Comparison of ENCODE assay signal across 8 cellular contexts in the genomic region with DNA sequence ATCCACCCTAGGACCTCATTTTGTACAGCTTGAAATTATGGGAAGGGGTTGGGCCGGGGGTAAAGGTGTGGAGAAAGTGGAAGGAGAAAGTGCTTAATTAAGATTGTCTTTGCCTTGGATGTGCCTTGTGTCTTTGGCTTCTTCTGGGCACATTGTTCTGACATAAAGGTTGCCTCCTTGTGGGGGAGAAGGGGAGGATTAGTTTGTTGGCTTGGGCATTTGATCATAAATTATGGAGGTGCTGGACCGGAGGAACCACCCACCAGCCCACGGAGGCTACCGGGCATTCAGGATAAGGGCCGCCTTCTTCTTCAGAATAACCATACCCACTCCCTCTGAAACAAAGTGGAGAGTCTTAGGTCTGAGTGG. TPM values are rescaled to one million over a fixed set of nuclear protein-coding genes. Genes with fewer than 3 reads are reported as not detected.
DNase-seq lines count a peak whose midpoint lies in the region; ATAC-seq and TF ChIP-seq lines count a peak whose summit lies in the region.

No MANE protein-coding gene starts in this region.

- ATAC-seq in Right ventricle myocardium superior (ENCODE audit: poor library complexity) (no peak), lung (ENCODE audit: insufficient read depth, low FRiP score) (no peak)
- no peak for ATAC-seq in central memory CD8-positive, alpha-beta T cell (replicated peaks; ENCODE audit: extremely low read depth, poor library complexity, severe bottlenecking)

- WGBS in lung, 2 donors: 5 to 7% methylated on average over 5 of the region's 5 CpGs

- H3K9me3 Mint-ChIP-seq in central memory CD8-positive, alpha-beta T cell: no peaks in the 10 kb centered on the region
- no peaks in the 10 kb centered on the region for H3K9me3 Mint-ChIP-seq in type B pancreatic cell

- peak overlapping the region; percentile 89 for H3K27ac Mint-ChIP-seq in central memory CD8-positive, alpha-beta T cell (ENCODE audit: low read depth)
- H3K27ac Mint-ChIP-seq in type B pancreatic cell: peak overlapping the region; percentile 96

- peak overlapping the region; percentile 97 for H3K4me3 Mint-ChIP-seq in central memory CD8-positive, alpha-beta T cell
- peak overlapping the region; percentile 96 for H3K4me3 Mint-ChIP-seq in type B pancreatic cell

- peak overlapping the region; percentile 98 for H3K9ac ChIP-seq in OCI-LY1 (ENCODE audit: low read length)

- H3K4me3 ChIP-seq in cardiac muscle cell (peak overlapping the region; percentile 67), OCI-LY1 (ENCODE audit: low read depth, low read length, poor library complexity, severe bottlenecking) (peak overlapping the region; percentile 100), lung (peak overlapping the region; percentile 91)

- intact Hi-C loops in Right ventricle myocardium superior (cut with DNase I): no loop called here

- no peaks in the 10 kb centered on the region for H3K9me2 ChIP-seq in OCI-LY1 (ENCODE audit: low read depth, low read length)

- peaks cover 34% of the 10 kb centered on the region for H3K36me3 Mint-ChIP-seq in central memory CD8-positive, alpha-beta T cell (ENCODE audit: insufficient read depth)
- peaks cover 17% of the 10 kb centered on the region for H3K36me3 Mint-ChIP-seq in type B pancreatic cell

- H3K27me3 ChIP-seq in cardiac muscle cell: no peaks in the 10 kb centered on the region
- H3K27me3 ChIP-seq in OCI-LY1 (ENCODE audit: insufficient read depth, low read length): no peaks in the 10 kb centered on the region
- H3K27me3 ChIP-seq in lung (ENCODE audit: control insufficient read depth, insufficient read depth): no peaks in the 10 kb centered on the region

- TF ChIP-seq CTCF in cardiac muscle cell (IDR thresholded peaks at IDR 0.05; ENCODE audit: low read depth, low read length): peak; percentile 31
- TF ChIP-seq CTCF in OCI-LY1 (IDR thresholded peaks at IDR 0.05; ENCODE audit: low read length): no peak
- no peak for TF ChIP-seq CTCF in lung (IDR thresholded peaks at IDR 0.05; ENCODE audit: control extremely low read depth, extremely low read depth)
- peak; percentile 49 for TF ChIP-seq CTCF in type B pancreatic cell (conservative IDR thresholded peaks at IDR 0.05)

- peaks cover 41% of the 10 kb centered on the region for H3K4me1 Mint-ChIP-seq in central memory CD8-positive, alpha-beta T cell
- H3K4me1 Mint-ChIP-seq in type B pancreatic cell (ENCODE audit: unreplicated experiment): peaks cover 24% of the 10 kb centered on the region

- H4K20me1 ChIP-seq in OCI-LY1 (ENCODE audit: insufficient read depth, low read length): peaks cover 3% of the 10 kb centered on the region; the same call in 1 of the 2 replicates

- H3K27me3 Mint-ChIP-seq in central memory CD8-positive, alpha-beta T cell: peaks cover 17% of the 10 kb centered on the region
- H3K27me3 Mint-ChIP-seq in type B pancreatic cell: peaks cover 13% of the 10 kb centered on the region

- H3K27ac ChIP-seq in cardiac muscle cell (peak overlapping the region; percentile 86), OCI-LY1 (ENCODE audit: low read depth, low read length, poor library complexity, severe bottlenecking) (peak overlapping the region; percentile 78), lung (ENCODE audit: low read depth in 1 of 2, low read length in 1 of 2) (peak overlapping the region; percentile 72 to 92)

- H2AFZ ChIP-seq in OCI-LY1 (ENCODE audit: low read length): no peak overlapping the region

- H3K4me2 ChIP-seq in OCI-LY1 (ENCODE audit: low read length): peak overlapping the region; percentile 99

- H3K36me3 ChIP-seq in cardiac muscle cell (peaks cover 5% of the 10 kb centered on the region), OCI-LY1 (ENCODE audit: insufficient read depth, low read length) (peaks cover 44% of the 10 kb centered on the region), lung (ENCODE audit: control insufficient read depth in 2 of 2, insufficient read depth in 2 of 2, low read length in 2 of 2) (peaks cover 5% of the 10 kb centered on the region in 2 donors)

- H3K4me1 ChIP-seq in cardiac muscle cell (ENCODE audit: low read depth) (peaks cover 12% of the 10 kb centered on the region), OCI-LY1 (ENCODE audit: insufficient read depth, low read length, severe bottlenecking) (peaks cover 42% of the 10 kb centered on the region), lung (ENCODE audit: control insufficient read depth in 2 of 2, insufficient read depth in 2 of 2, low read length in 2 of 2) (peaks cover 5 to 6% of the 10 kb centered on the region in 2 donors)

- H3K9me3 ChIP-seq in cardiac muscle cell (ENCODE audit: low read depth): no peaks in the 10 kb centered on the region
- no peaks in the 10 kb centered on the region for H3K9me3 ChIP-seq in OCI-LY1 (ENCODE audit: low read length)
- no peaks in the 10 kb centered on the region for H3K9me3 ChIP-seq in lung (ENCODE audit: control insufficient read depth in 2 of 2, insufficient read depth in 1 of 2, low read length in 1 of 2)

- no peaks in the 10 kb centered on the region for H3F3A ChIP-seq in OCI-LY1 (ENCODE audit: insufficient read depth, low read length)

- H3K79me2 ChIP-seq in OCI-LY1 (ENCODE audit: insufficient read depth, low read length): peaks cover 57% of the 10 kb centered on the region

- peak; percentile 17 to 50 for DNase-seq in cardiac muscle cell (ENCODE audit: low read depth in 1 of 2, low spot score in 1 of 2)
- no peak for DNase-seq in Right ventricle myocardium superior
- no peak for DNase-seq in central memory CD8-positive, alpha-beta T cell (ENCODE audit: low spot score in 2 of 2)
- DNase-seq in lung (ENCODE audit: low spot score): no peak
- no peak for DNase-seq in type B pancreatic cell (ENCODE audit: extremely low spot score, unreplicated experiment)
- no peak for DNase-seq in amygdala (lab: John Stamatoyannopoulos, UW)
- DNase-seq in activated CD4-positive, CD25-positive, alpha-beta regulatory T cell (lab: John Stamatoyannopoulos, UW): no peak

RNA-seq across cellular contexts. Expression of a gene that starts 1.3 kb away (rescaled TPM):
- total RNA-seq in cardiac muscle cell (58.7 and 71.8 TPM in 2 replicates), Right ventricle myocardium superior (42.6 TPM), lung (10 to 100 TPM; 70.7 to 73.1 TPM), type B pancreatic cell (ENCODE audit: low replicate concordance) (94.5 and 101 TPM in 2 replicates)
- polyA plus RNA-seq in cardiac muscle cell (25.6 and 25.8 TPM in 2 replicates), lung (10 to 100 TPM; 22.2 to 23.8 TPM)

RNA-seq across cellular contexts. Expression of a gene that starts 33.2 kb away (rescaled TPM):
- total RNA-seq in cardiac muscle cell: 27.1 and 32.9 TPM in 2 replicates
- 10.3 and 16.1 TPM in 2 replicates for polyA plus RNA-seq in cardiac muscle cell
- 19.5 TPM for total RNA-seq in Right ventricle myocardium superior
- total RNA-seq in lung: 10 to 100 TPM; 25.4 to 84.8 TPM
- polyA plus RNA-seq in lung: 10 to 100 TPM; 31.4 to 45.4 TPM
- 53.1 and 62.0 TPM in 2 replicates for total RNA-seq in type B pancreatic cell (ENCODE audit: low replicate concordance)

RNA-seq across cellular contexts. Expression of a gene that starts 47.1 kb away (rescaled TPM):
- total RNA-seq in cardiac muscle cell (27.4 and 58.5 TPM in 2 replicates), Right ventricle myocardium superior (30.6 TPM), lung (10 to 100 TPM; 42.3 to 43.4 TPM), type B pancreatic cell (ENCODE audit: low replicate concordance) (39.0 and 39.9 TPM in 2 replicates)
- polyA plus RNA-seq in cardiac muscle cell (29.1 and 39.7 TPM in 2 replicates), lung (10 to 100 TPM in 1 of 2 donors, 1 to 10 TPM in 1; 9.0 to 16.8 TPM)

RNA-seq across cellular contexts. Expression of a gene that starts 53.8 kb away (rescaled TPM):
- 82.5 and 1,828 TPM in 2 replicates for total RNA-seq in cardiac muscle cell
- 65.2 and 1,052 TPM in 2 replicates for polyA plus RNA-seq in cardiac muscle cell
- total RNA-seq in Right ventricle myocardium superior: 91.4 TPM
- 100 to 1,000 TPM; 172 to 505 TPM for total RNA-seq in lung
- polyA plus RNA-seq in lung: 100 to 1,000 TPM; 534 to 683 TPM
- 97.9 and 106 TPM in 2 replicates for total RNA-seq in type B pancreatic cell (ENCODE audit: low replicate concordance)

Comparison
In these comparisons a context has a peak if more than half of its experiments do, and no peak if none do; other contexts are left out.
1. DNase-seq: peak in cardiac muscle cell (2 of 2); none in Right ventricle myocardium superior (single experiment), central memory CD8-positive, alpha-beta T cell (0 of 2), lung (single experiment), type B pancreatic cell (single experiment), amygdala (0 of 56) and activated CD4-positive, CD25-positive, alpha-beta regulatory T cell (0 of 4).
2. CTCF ChIP-seq: peak in cardiac muscle cell (single experiment) and type B pancreatic cell (single experiment); none in OCI-LY1 (single experiment) and lung (single experiment).
3. Peak in every context shown above with its lines, with median percentiles within 50 percentile points of each other: H3K27ac ChIP-seq and H3K4me3 ChIP-seq.